Comparison of ENCODE assay signal across 8 cellular contexts in genomic region chr1:26693557-26694184, GRCh38. TPM values are rescaled to one million over a fixed set of nuclear protein-coding genes. Genes with fewer than 3 reads are reported as not detected.
DNase-seq lines count a peak whose midpoint lies in the region; ATAC-seq and TF ChIP-seq lines count a peak whose summit lies in the region.

No MANE protein-coding gene starts in this region.

- DNase-seq in DND-41, result peak; percentile 28
- DNase-seq in NT2/D1 (ENCODE audit: low read depth, low spot score), result no peak
- DNase-seq in effector memory CD4-positive, alpha-beta T cell, result no peak
- DNase-seq in ovary, result no peak
- DNase-seq in A172 (ENCODE audit: low spot score), result no peak
- no peak for DNase-seq in GM20000 (ENCODE audit: low spot score)
- DNase-seq in activated CD4-positive, CD25-positive, alpha-beta regulatory T cell treated with anti-CD3 and anti-CD28 coated beads, Interleukin-2, amount 50 U/mL, for 72 hours, result no peak

- H3K27ac ChIP-seq in DND-41 (ENCODE audit: low read length) (peak overlapping the region; percentile 98), ovary (peak overlapping the region; percentile 72 to 93)
- H3K27ac ChIP-seq in effector memory CD4-positive, alpha-beta T cell (ENCODE audit: insufficient read depth, low read length, poor library complexity, severe bottlenecking), result peak overlapping the region; percentile 91

- H3K27me3 ChIP-seq in DND-41 (ENCODE audit: insufficient read depth, low read length, poor library complexity) (no peaks in the 10 kb centered on the region), NT2/D1 (ENCODE audit: insufficient read depth, insufficient read length) (no peaks in the 10 kb centered on the region), ovary (no peaks in the 10 kb centered on the region)
- H3K27me3 ChIP-seq in effector memory CD4-positive, alpha-beta T cell (replicated peaks; ENCODE audit: control insufficient read depth, insufficient read depth, low read length, poor library complexity, severe bottlenecking), result no peaks in the 10 kb centered on the region

- H3K4me2 ChIP-seq in DND-41 (ENCODE audit: insufficient read depth, low read length), result peak overlapping the region; percentile 73

- H3K9me3 ChIP-seq in DND-41 (ENCODE audit: insufficient read depth, low read length, severe bottlenecking) (no peaks in the 10 kb centered on the region), NT2/D1 (ENCODE audit: insufficient read depth, low read length) (no peaks in the 10 kb centered on the region; the same call in 1 of the 2 replicates), ovary (no peaks in the 10 kb centered on the region)
- no peaks in the 10 kb centered on the region for H3K9me3 ChIP-seq in effector memory CD4-positive, alpha-beta T cell (ENCODE audit: control insufficient read depth, low read length)

- no peak for TF ChIP-seq EP300 in ovary (IDR thresholded peaks at IDR 0.05)

- peaks cover 9% of the 10 kb centered on the region for H4K20me1 ChIP-seq in DND-41 (ENCODE audit: insufficient read depth, low read length)

- H3K4me1 ChIP-seq in DND-41 (ENCODE audit: insufficient read depth, low read length) (peaks cover 31% of the 10 kb centered on the region), NT2/D1 (ENCODE audit: insufficient read depth, insufficient read length) (peaks cover 3% of the 10 kb centered on the region), ovary (ENCODE audit: insufficient read depth) (peaks cover 8% of the 10 kb centered on the region)
- H3K4me1 ChIP-seq in effector memory CD4-positive, alpha-beta T cell (ENCODE audit: control insufficient read depth, insufficient read depth, low read length, poor library complexity, severe bottlenecking), result peaks cover 16% of the 10 kb centered on the region

- H3K36me3 ChIP-seq in DND-41 (ENCODE audit: insufficient read depth, low read length) (peaks cover 11% of the 10 kb centered on the region), NT2/D1 (ENCODE audit: insufficient read depth, insufficient read length, low read length) (no peaks in the 10 kb centered on the region), ovary (no peaks in the 10 kb centered on the region)
- no peaks in the 10 kb centered on the region for H3K36me3 ChIP-seq in effector memory CD4-positive, alpha-beta T cell (ENCODE audit: control insufficient read depth, insufficient read depth, low read length)

- WGBS in ovary, 3 donors, result 13 to 21% (median 17%) methylated on average over 5 of the region's 5 CpGs

- no peak for TF ChIP-seq POLR2A in ovary (IDR thresholded peaks at IDR 0.05)

- ATAC-seq in DND-41 (ENCODE audit: insufficient read depth, low read depth), result no peak
- no peak for ATAC-seq in activated CD4-positive, CD25-positive, alpha-beta regulatory T cell treated with anti-CD3 and anti-CD28 coated beads, Interleukin-2, amount 50 U/mL, for 24 hours

- H3K9ac ChIP-seq in DND-41 (ENCODE audit: low read depth, low read length), result peak overlapping the region; percentile 89
- H3K9ac ChIP-seq in NT2/D1 (ENCODE audit: insufficient read length, low read depth), result peak overlapping the region; percentile 93

- H2AFZ ChIP-seq in DND-41 (ENCODE audit: low read depth, low read length), result peak overlapping the region; percentile 66

- intact Hi-C loops in ovary (cut with DNase I), result loop anchor here in 1 of 4 donors (5.0 kb wide), 1 partner anchor 94 kb away; the partner anchor contains the start of gene PIGV

- no peak for TF ChIP-seq CTCF in DND-41 (IDR thresholded peaks at IDR 0.05; ENCODE audit: borderline replicate concordance, extremely low read depth, low read length, poor library complexity, severe bottlenecking)
- TF ChIP-seq CTCF in ovary (IDR thresholded peaks at IDR 0.05), result no peak
- no peak for TF ChIP-seq CTCF in GM20000 (IDR thresholded peaks at IDR 0.05; ENCODE audit: extremely low read depth, missing control alignments)

- peaks cover 47% of the 10 kb centered on the region for H3K79me2 ChIP-seq in DND-41 (ENCODE audit: insufficient read depth, low read length)

- H3K4me3 ChIP-seq in DND-41 (ENCODE audit: low read depth in 1 of 2, low read length in 2 of 2) (peak overlapping the region; percentile 46 to 81; a peak in 3 of 4 replicates), NT2/D1 (ENCODE audit: insufficient read length, low read depth) (peak overlapping the region; percentile 38), ovary (peak overlapping the region; percentile 56)
- peak overlapping the region; percentile 62 for H3K4me3 ChIP-seq in effector memory CD4-positive, alpha-beta T cell (ENCODE audit: insufficient read depth, low read depth, low read length, poor library complexity, severe bottlenecking)

RNA-seq across cellular contexts. Expression of gene ARID1A, which starts 2.1 kb away (rescaled TPM):
- total RNA-seq in ovary, result 100 to 1,000 TPM in 1 of 7 donors, 10 to 100 TPM in 6; 28.5 to 102 (median 77.5) TPM
- polyA plus RNA-seq in ovary, result 10 to 100 TPM; 27.6 to 40.1 TPM
- 8.3 and 9.8 TPM in 2 replicates for total RNA-seq in A172 (2014; rRNA removed; shearing (Covaris generic))
